Comparison of ENCODE assay signal across 15 cellular contexts in genomic region chr12:103392722-103393121, GRCh38.
DNase-seq lines count a peak whose midpoint lies in the region; ATAC-seq and TF ChIP-seq lines count a peak whose summit lies in the region.
"Had no signal": no experiment of that assay in that cellular context is flagged by ENCODE, and none has a peak within 500 bp of the region (broad histone marks: within the 10 kb centered on the region; RNA-seq: fewer than 3 reads in every experiment).

No MANE protein-coding gene starts in this region.

- no peaks in the 10 kb centered on the region for H3K27me3 ChIP-seq in OCI-LY3 (ENCODE audit: low read depth, low read length)
- H3K27me3 ChIP-seq in testis = no peaks in the 10 kb centered on the region

- H3K4me1 ChIP-seq in OCI-LY3 (ENCODE audit: low read length) = peaks cover 31% of the 10 kb centered on the region
- no peaks in the 10 kb centered on the region for H3K4me1 ChIP-seq in testis
- H3K4me1 ChIP-seq: psoas muscle had no signal

- no peaks in the 10 kb centered on the region for H3K79me2 ChIP-seq in OCI-LY3 (ENCODE audit: low read length)

- H3K9me3 ChIP-seq in OCI-LY3 (ENCODE audit: insufficient read depth, low read length) (peaks cover 14% of the 10 kb centered on the region; the same call in 1 of the 2 replicates), testis (no peaks in the 10 kb centered on the region)

- peak overlapping the region; percentile 57 for H3K4me2 ChIP-seq in OCI-LY3 (ENCODE audit: low read length)

- peak overlapping the region; percentile 18; the same call in 1 of the 2 replicates for H3K9ac ChIP-seq in OCI-LY3 (ENCODE audit: low read length)

- intact Hi-C loops in testis (cut with DNase I; ENCODE audit: low total_unique reads) = no loop called here

- TF ChIP-seq POLR2A in testis (IDR thresholded peaks at IDR 0.05) = no peak

- H3K4me3 ChIP-seq in OCI-LY3 (ENCODE audit: low read length) (peak overlapping the region; percentile 23; the same call in 1 of the 2 replicates), testis (no peak overlapping the region)
- H3K4me3 ChIP-seq: psoas muscle had no signal

- ATAC-seq in GM18520 (IDR thresholded peaks at IDR 0.05; ENCODE audit: unreplicated experiment) = peak; percentile 84
- peak; percentile 97 for ATAC-seq in GM21515 (IDR thresholded peaks at IDR 0.05; ENCODE audit: unreplicated experiment)
- ATAC-seq in HG03103 (IDR thresholded peaks at IDR 0.05; ENCODE audit: low read depth, unreplicated experiment) = peak; percentile 88
- no peak for ATAC-seq in HG03520 (IDR thresholded peaks at IDR 0.05; ENCODE audit: unreplicated experiment)
- ATAC-seq: HepG2, psoas muscle had no signal

- no peaks in the 10 kb centered on the region for H4K20me1 ChIP-seq in OCI-LY3 (ENCODE audit: insufficient read depth, low read length)

- TF ChIP-seq CTCF in OCI-LY3 (IDR thresholded peaks at IDR 0.05; ENCODE audit: low read depth, low read length) = no peak
- TF ChIP-seq CTCF in testis (IDR thresholded peaks at IDR 0.05) = no peak

- WGBS in testis, 2 donors = 78 to 79% methylated on average over 1 of the region's 1 CpG

- H3K27ac ChIP-seq in OCI-LY3 (ENCODE audit: low read length) (peak overlapping the region; percentile 78), testis (no peak overlapping the region)
- H3K27ac ChIP-seq: psoas muscle had no signal

- H3K36me3 ChIP-seq in OCI-LY3 (replicated peaks; ENCODE audit: low read depth, low read length) (peaks cover 51% of the 10 kb centered on the region), testis (ENCODE audit: low read depth, missing control alignments) (no peaks in the 10 kb centered on the region)

- no peak overlapping the region for H2AFZ ChIP-seq in OCI-LY3 (ENCODE audit: low read depth, low read length)

- DNase-seq in superior temporal gyrus (ENCODE audit: extremely low spot score) (no peak), testis (no peak)
- DNase-seq in effector CD4-positive, alpha-beta T cell = no peak
- DNase-seq: activated CD4-positive, CD25-positive, alpha-beta regulatory T cell; activated naive CD4-positive, alpha-beta T cell; CD4-positive, CD25-positive, alpha-beta regulatory T cell; psoas muscle; SHP77; trophoblast cell had no signal
